Comparison of ENCODE assay signal across 16 cellular contexts in the genomic region with DNA sequence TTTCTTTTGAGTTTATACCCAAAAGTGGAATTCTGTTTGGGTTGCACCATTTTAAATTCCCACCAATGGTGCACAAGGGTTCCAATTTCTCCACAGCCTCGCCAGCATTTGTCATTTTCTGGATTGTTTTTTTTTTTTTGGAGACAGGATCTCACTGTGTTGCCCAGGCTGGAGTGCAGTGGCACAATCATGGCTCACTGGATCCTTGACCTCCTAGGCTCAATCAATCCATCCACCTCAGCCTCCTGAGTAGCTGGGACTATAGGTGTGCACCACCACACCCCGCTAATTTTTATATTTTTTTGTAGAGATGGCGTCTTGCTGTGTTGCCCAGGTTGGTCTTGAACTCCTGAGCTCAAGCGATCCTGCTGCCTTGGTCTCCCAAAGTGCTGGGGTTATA.
"Had no signal": no experiment of that assay in that cellular context is flagged by ENCODE, and none has a peak within 500 bp of the region (broad histone marks: within the 10 kb centered on the region; RNA-seq: fewer than 3 reads in every experiment).

No MANE protein-coding gene starts in this region.

- H3K9me3 ChIP-seq: heart right ventricle, neutrophil, stomach, thoracic aorta, transverse colon had no signal

- DNase-seq: endodermal cell; erythroblast; foreskin keratinocyte; heart right ventricle; hypothalamus; kidney glomerular epithelial cell; mesendoderm; naive B cell; small intestine; stimulated activated CD4-positive, alpha-beta T cell treated with anti-CD3 and anti-CD28 coated beads, Interleukin-12 subunit alpha, Interleukin-12 subunit beta, amount 100 ng/mL, for 4 hours; stimulated activated naive CD4-positive, alpha-beta T cell; stomach; substantia nigra; transverse colon had no signal

- H3K36me3 ChIP-seq: heart right ventricle, neutrophil, stomach, thoracic aorta, transverse colon had no signal

- H3K27ac ChIP-seq: foreskin keratinocyte, neutrophil, stomach, thoracic aorta, transverse colon had no signal

- H3K4me3 ChIP-seq: heart right ventricle, stomach, thoracic aorta, transverse colon had no signal

- H3K4me1 ChIP-seq: foreskin keratinocyte had no signal

- H3K27me3 ChIP-seq: foreskin keratinocyte, heart right ventricle, neutrophil, stomach, transverse colon had no signal

- ATAC-seq: foreskin keratinocyte, heart right ventricle had no signal
